Comparison of ENCODE assay signal across 8 cellular contexts in genomic region chr1:94854458-94855306, GRCh38. TPM values are rescaled to one million over a fixed set of nuclear protein-coding genes. Genes with fewer than 3 reads are reported as not detected.
A peak's percentile ranks its signal among the peaks of the same experiment; 100 is the strongest.
DNase-seq lines count a peak whose midpoint lies in the region; ATAC-seq and TF ChIP-seq lines count a peak whose summit lies in the region.

No MANE protein-coding gene starts in this region.

- no peak overlapping the region for H3K4me3 Mint-ChIP-seq in activated T-helper 1 cell treated with anti-CD3 and anti-CD28 coated beads, Interleukin-12 subunit alpha, Interleukin-12 subunit beta, Interleukin-2, Interleukin-4 antibody, amounts not matched to agents 30 ng/mL and 10 ng/mL and 1 ng/mL, durations not matched to agents 14 hours and 24 hours and 36 hours
- H3K4me3 Mint-ChIP-seq in nephron, result no peak overlapping the region

- no peaks in the 10 kb centered on the region for H3K9me3 Mint-ChIP-seq in activated T-helper 1 cell treated with anti-CD3 and anti-CD28 coated beads, Interleukin-12 subunit alpha, Interleukin-12 subunit beta, Interleukin-2, Interleukin-4 antibody, amounts not matched to agents 30 ng/mL and 10 ng/mL and 1 ng/mL, durations not matched to agents 14 hours and 24 hours and 36 hours
- H3K9me3 Mint-ChIP-seq in nephron, result no peaks in the 10 kb centered on the region

- no peaks in the 10 kb centered on the region for H3K36me3 Mint-ChIP-seq in activated T-helper 1 cell treated with anti-CD3 and anti-CD28 coated beads, Interleukin-12 subunit alpha, Interleukin-12 subunit beta, Interleukin-2, Interleukin-4 antibody, amounts not matched to agents 30 ng/mL and 10 ng/mL and 1 ng/mL, durations not matched to agents 14 hours and 24 hours and 36 hours (ENCODE audit: low read depth)
- peaks cover 3% of the 10 kb centered on the region for H3K36me3 Mint-ChIP-seq in nephron (ENCODE audit: low read depth)

- peak; percentile 96 for TF ChIP-seq CTCF in fibroblast of villous mesenchyme (IDR thresholded peaks at IDR 0.05; ENCODE audit: insufficient read depth, low read depth, low read length)
- peak; percentile 82 to 90 (median 86) for TF ChIP-seq CTCF in nephron (IDR thresholded peaks at IDR 0.05; ENCODE audit: unreplicated experiment in 3 of 3)

- H3K27me3 Mint-ChIP-seq in activated T-helper 1 cell treated with anti-CD3 and anti-CD28 coated beads, Interleukin-12 subunit alpha, Interleukin-12 subunit beta, Interleukin-2, Interleukin-4 antibody, amounts not matched to agents 30 ng/mL and 10 ng/mL and 1 ng/mL, durations not matched to agents 14 hours and 24 hours and 36 hours (ENCODE audit: insufficient read depth), result peaks cover 2% of the 10 kb centered on the region
- peaks cover 4% of the 10 kb centered on the region for H3K27me3 Mint-ChIP-seq in nephron (ENCODE audit: low read depth)

- intact Hi-C loops in activated T-helper 1 cell treated with anti-CD3 and anti-CD28 coated beads, Interleukin-12 subunit alpha, Interleukin-12 subunit beta, Interleukin-2, Interleukin-4 antibody, amounts not matched to agents 30 ng/mL and 10 ng/mL and 1 ng/mL, durations not matched to agents 14 hours and 24 hours and 36 hours (cut with micrococcal nuclease), result loop anchor here (1.0 to 2.0 kb wide), 4 partner anchors 28 to 380 kb away; partner anchors contain the start of genes CNN3 and RWDD3

- DNase-seq in DMS79 treated with DMSO at 0.1 percent for 48 hours (lab: John Stamatoyannopoulos, UW) (peak; percentile 92), KG1 (lab: John Stamatoyannopoulos, UW) (peak; percentile 57), fibroblast of villous mesenchyme (ENCODE audit: low read depth) (peak; percentile 90)
- peak; percentile 73 for DNase-seq in activated T-helper 1 cell treated with anti-CD3 and anti-CD28 coated beads, Interleukin-12 subunit alpha, Interleukin-12 subunit beta, Interleukin-2, Interleukin-4 antibody, amounts not matched to agents 30 ng/mL and 10 ng/mL and 1 ng/mL, durations not matched to agents 14 hours and 24 hours and 36 hours (ENCODE audit: low spot score)
- peak; percentile 63 for DNase-seq in stimulated activated naive CD4-positive, alpha-beta T cell treated with Interleukin-2 at 50 U/mL for 16 hours (lab: John Stamatoyannopoulos, UW)

- no peak overlapping the region for H3K27ac Mint-ChIP-seq in activated T-helper 1 cell treated with anti-CD3 and anti-CD28 coated beads, Interleukin-12 subunit alpha, Interleukin-12 subunit beta, Interleukin-2, Interleukin-4 antibody, amounts not matched to agents 30 ng/mL and 10 ng/mL and 1 ng/mL, durations not matched to agents 14 hours and 24 hours and 36 hours
- no peak overlapping the region for H3K27ac Mint-ChIP-seq in nephron

- H3K4me1 Mint-ChIP-seq in activated T-helper 1 cell treated with anti-CD3 and anti-CD28 coated beads, Interleukin-12 subunit alpha, Interleukin-12 subunit beta, Interleukin-2, Interleukin-4 antibody, amounts not matched to agents 30 ng/mL and 10 ng/mL and 1 ng/mL, durations not matched to agents 14 hours and 24 hours and 36 hours (ENCODE audit: low read depth), result no peaks in the 10 kb centered on the region
- H3K4me1 Mint-ChIP-seq in nephron, result peaks cover 16% of the 10 kb centered on the region

- ATAC-seq in GM21737 (IDR thresholded peaks at IDR 0.05; ENCODE audit: unreplicated experiment), result peak; percentile 98

- H3K4me3 ChIP-seq in fibroblast of villous mesenchyme (ENCODE audit: low read depth, low read length), result peak overlapping the region; percentile 61

TF ChIP-seq in PFSK-1, 5 proteins besides CTCF, POLR2A, EP300 and RAD21:
- TF ChIP-seq, protein P1, sequence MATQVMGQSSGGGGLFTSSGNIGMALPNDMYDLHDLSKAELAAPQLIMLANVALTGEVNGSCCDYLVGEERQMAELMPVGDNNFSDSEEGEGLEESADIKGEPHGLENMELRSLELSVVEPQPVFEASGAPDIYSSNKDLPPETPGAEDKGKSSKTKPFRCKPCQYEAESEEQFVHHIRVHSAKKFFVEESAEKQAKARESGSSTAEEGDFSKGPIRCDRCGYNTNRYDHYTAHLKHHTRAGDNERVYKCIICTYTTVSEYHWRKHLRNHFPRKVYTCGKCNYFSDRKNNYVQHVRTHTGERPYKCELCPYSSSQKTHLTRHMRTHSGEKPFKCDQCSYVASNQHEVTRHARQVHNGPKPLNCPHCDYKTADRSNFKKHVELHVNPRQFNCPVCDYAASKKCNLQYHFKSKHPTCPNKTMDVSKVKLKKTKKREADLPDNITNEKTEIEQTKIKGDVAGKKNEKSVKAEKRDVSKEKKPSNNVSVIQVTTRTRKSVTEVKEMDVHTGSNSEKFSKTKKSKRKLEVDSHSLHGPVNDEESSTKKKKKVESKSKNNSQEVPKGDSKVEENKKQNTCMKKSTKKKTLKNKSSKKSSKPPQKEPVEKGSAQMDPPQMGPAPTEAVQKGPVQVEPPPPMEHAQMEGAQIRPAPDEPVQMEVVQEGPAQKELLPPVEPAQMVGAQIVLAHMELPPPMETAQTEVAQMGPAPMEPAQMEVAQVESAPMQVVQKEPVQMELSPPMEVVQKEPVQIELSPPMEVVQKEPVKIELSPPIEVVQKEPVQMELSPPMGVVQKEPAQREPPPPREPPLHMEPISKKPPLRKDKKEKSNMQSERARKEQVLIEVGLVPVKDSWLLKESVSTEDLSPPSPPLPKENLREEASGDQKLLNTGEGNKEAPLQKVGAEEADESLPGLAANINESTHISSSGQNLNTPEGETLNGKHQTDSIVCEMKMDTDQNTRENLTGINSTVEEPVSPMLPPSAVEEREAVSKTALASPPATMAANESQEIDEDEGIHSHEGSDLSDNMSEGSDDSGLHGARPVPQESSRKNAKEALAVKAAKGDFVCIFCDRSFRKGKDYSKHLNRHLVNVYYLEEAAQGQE (IDR thresholded peaks at IDR 0.05; ENCODE audit: insufficient read depth in 1 of 2, low read depth in 2 of 2, low read length in 2 of 2), result no peak
- TF ChIP-seq TAF1 (IDR thresholded peaks at IDR 0.05; ENCODE audit: borderline replicate concordance, insufficient read depth, low read length), result no peak
- no peak for TF ChIP-seq POLR2AphosphoS5 (IDR thresholded peaks at IDR 0.05; ENCODE audit: low read depth, low read length)
- peak; percentile 75 for TF ChIP-seq FOXP2 (optimal IDR thresholded peaks at IDR 0.05; ENCODE audit: borderline replicate concordance, extremely low read depth, extremely low read length, insufficient read depth)
- no peak for TF ChIP-seq SIN3A (IDR thresholded peaks at IDR 0.05; ENCODE audit: borderline replicate concordance, insufficient read depth, low read length)

RNA-seq across cellular contexts. Expression of gene SLC44A3, which starts 34.5 kb away (rescaled TPM):
- 1.3 TPM for polyA plus RNA-seq in PFSK-1 (2012; ENCODE audit: insufficient read length, low read depth)
- not detected in 2 replicates for total RNA-seq in activated T-helper 1 cell treated with anti-CD3 and anti-CD28 coated beads, Interleukin-12 subunit alpha, Interleukin-12 subunit beta, Interleukin-2, Interleukin-4 antibody, amounts not matched to agents 30 ng/mL and 10 ng/mL and 1 ng/mL, durations not matched to agents 14 hours and 24 hours and 36 hours
- total RNA-seq in fibroblast of villous mesenchyme, result 1.7 and 1.9 TPM in 2 replicates

Comparison
In these comparisons a context has a peak if more than half of its experiments do, and no peak if none do; other contexts are left out.
1. Peak in every context shown above with its lines: DNase-seq, ATAC-seq and H3K4me3 ChIP-seq.